13 cellular contexts compared by ENCODE assay signal in the genomic region with DNA sequence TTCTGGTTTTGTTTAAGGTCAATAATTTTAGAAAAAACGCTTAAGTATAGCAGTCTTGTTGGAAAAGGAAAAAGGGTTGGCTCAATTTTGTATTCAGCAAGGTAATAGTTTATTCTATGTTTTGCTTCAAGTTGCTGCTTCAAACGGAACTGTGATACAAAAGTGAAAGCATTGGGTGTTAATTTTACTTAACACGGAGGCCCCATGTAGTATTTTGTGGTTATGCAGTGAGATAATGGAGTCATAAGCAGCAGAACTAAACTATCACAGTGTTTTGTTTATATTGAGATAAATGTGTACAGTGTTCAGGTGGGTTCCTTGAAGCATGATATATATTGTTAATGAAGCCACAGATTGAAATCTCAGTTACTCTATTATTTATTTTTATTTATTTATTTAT.
DNase-seq lines count a peak whose midpoint lies in the region; ATAC-seq and TF ChIP-seq lines count a peak whose summit lies in the region.
"Had no signal": no experiment of that assay in that cellular context is flagged by ENCODE, and none has a peak within 500 bp of the region (broad histone marks: within the 10 kb centered on the region; RNA-seq: fewer than 3 reads in every experiment).

No MANE protein-coding gene starts in this region.

- no peak overlapping the region for H3K4me3 ChIP-seq in colonic mucosa

- no peaks in the 10 kb centered on the region for H3K36me3 ChIP-seq in colonic mucosa

- H3K4me3 Mint-ChIP-seq in stimulated activated naive CD8-positive, alpha-beta T cell treated with anti-CD3 and anti-CD28 coated beads, Interleukin-15, amount 100 ng/mL, for 72 hours = no peak overlapping the region

- TF ChIP-seq CTCF in colonic mucosa (IDR thresholded peaks at IDR 0.05) = no peak

- H3K27ac Mint-ChIP-seq in stimulated activated naive CD8-positive, alpha-beta T cell treated with anti-CD3 and anti-CD28 coated beads, Interleukin-15, amount 100 ng/mL, for 72 hours = no peak overlapping the region

- ATAC-seq in stimulated activated naive CD8-positive, alpha-beta T cell treated with anti-CD3 and anti-CD28 coated beads, Interleukin-15, amount 100 ng/mL, for 72 hours = peak; percentile 57
- no peak for ATAC-seq in stimulated activated naive CD8-positive, alpha-beta T cell treated with anti-CD3 and anti-CD28 coated beads, Interleukin-15, Interleukin-2, amounts not matched to agents 100 U/mL and 50 U/mL, for 24 hours
- ATAC-seq in HG02571 (IDR thresholded peaks at IDR 0.05; ENCODE audit: unreplicated experiment) = peak; percentile 66
- peak; percentile 86 for ATAC-seq in HG03378 (IDR thresholded peaks at IDR 0.05; ENCODE audit: unreplicated experiment)
- ATAC-seq in left lobe of liver = no peak
- ATAC-seq: sciatic nerve had no signal

- H3K4me1 ChIP-seq in colonic mucosa = no peaks in the 10 kb centered on the region

- H3K9me3 Mint-ChIP-seq in stimulated activated naive CD8-positive, alpha-beta T cell treated with anti-CD3 and anti-CD28 coated beads, Interleukin-15, amount 100 ng/mL, for 72 hours = no peaks in the 10 kb centered on the region

- no peaks in the 10 kb centered on the region for H3K27me3 Mint-ChIP-seq in stimulated activated naive CD8-positive, alpha-beta T cell treated with anti-CD3 and anti-CD28 coated beads, Interleukin-15, amount 100 ng/mL, for 72 hours

- no peak for DNase-seq in stimulated activated naive CD8-positive, alpha-beta T cell treated with anti-CD3 and anti-CD28 coated beads, Interleukin-15, amount 100 ng/mL, for 72 hours
- DNase-seq in stimulated activated naive CD8-positive, alpha-beta T cell treated with anti-CD3 and anti-CD28 coated beads, Interleukin-15, Interleukin-2, amounts not matched to agents 100 U/mL and 50 U/mL, for 24 hours = no peak
- DNase-seq in colonic mucosa (no peak), left lobe of liver (ENCODE audit: low spot score) (no peak), mesenteric fat pad (ENCODE audit: low spot score) (no peak), LoVo (ENCODE audit: low spot score) (no peak)
- DNase-seq: activated T-cell treated with anti-CD3 and anti-CD28 coated beads, Interleukin-2, amount 50 U/mL, for 48 hours; DMS53; NCI-H2107 had no signal

- H3K27me3 ChIP-seq in colonic mucosa = no peaks in the 10 kb centered on the region

- H3K27ac ChIP-seq in colonic mucosa = no peak overlapping the region
- H3K27ac ChIP-seq: RWPE1 had no signal

- H3K9me3 ChIP-seq in colonic mucosa = no peaks in the 10 kb centered on the region

- H3K4me1 Mint-ChIP-seq in stimulated activated naive CD8-positive, alpha-beta T cell treated with anti-CD3 and anti-CD28 coated beads, Interleukin-15, amount 100 ng/mL, for 72 hours = peaks cover 17% of the 10 kb centered on the region

- intact Hi-C loops in colonic mucosa (cut with DNase I) = no loop called here

- no peak overlapping the region for H3K9ac ChIP-seq in colonic mucosa (ENCODE audit: low read depth in 2 of 2, low read length in 2 of 2)

Comparison
In these comparisons a context has a peak if more than half of its experiments do, and no peak if none do; other contexts are left out.
1. ATAC-seq: peak in stimulated activated naive CD8-positive, alpha-beta T cell treated with anti-CD3 and anti-CD28 coated beads, Interleukin-15, amount 100 ng/mL, for 72 hours (single experiment), HG02571 (single experiment) and HG03378 (single experiment); none in stimulated activated naive CD8-positive, alpha-beta T cell treated with anti-CD3 and anti-CD28 coated beads, Interleukin-15, Interleukin-2, amounts not matched to agents 100 U/mL and 50 U/mL, for 24 hours (single experiment) and left lobe of liver (single experiment).